In the genomic region with DNA sequence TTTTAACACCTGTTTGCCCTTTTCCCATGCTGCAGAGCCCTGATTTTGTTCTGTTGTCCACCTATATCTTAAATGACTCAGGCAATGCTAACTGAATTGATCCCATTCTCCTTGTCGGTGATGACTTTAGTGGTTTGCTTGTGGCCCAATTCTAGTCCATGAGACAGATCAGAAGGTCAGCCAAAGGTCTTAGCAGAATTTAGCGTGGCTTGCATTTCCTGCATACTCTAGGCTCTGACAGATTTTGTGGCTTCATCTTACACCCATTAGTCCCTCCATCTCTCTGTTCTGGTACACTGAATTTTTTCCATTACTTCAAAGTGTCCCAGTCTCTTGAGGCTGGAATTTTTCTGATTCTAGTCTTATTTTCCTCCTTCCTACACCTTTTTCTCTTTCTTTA, we compare ENCODE assay signal across 35 cellular contexts.
A peak's percentile ranks its signal among the peaks of the same experiment; 100 is the strongest.
DNase-seq lines count a peak whose midpoint lies in the region; FAIRE-seq and TF ChIP-seq lines count a peak whose summit lies in the region.
"Had no signal": no experiment of that assay in that cellular context is flagged by ENCODE, and none has a peak within 500 bp of the region (broad histone marks: within the 10 kb centered on the region; RNA-seq: fewer than 3 reads in every experiment).

No MANE protein-coding gene starts in this region.

- H3K9me3 Mint-ChIP-seq in activated CD4-positive, alpha-beta T cell treated with anti-CD3 and anti-CD28 coated beads, Interleukin-2, amount 10 ng/mL, durations not matched to agents 24 days and 14 days, result no peaks in the 10 kb centered on the region
- H3K9me3 Mint-ChIP-seq: activated naive CD4-positive, alpha-beta T cell treated with anti-CD3 and anti-CD28 coated beads for 36 hours; activated T-helper 1 cell treated with anti-CD3 and anti-CD28 coated beads, Interleukin-12 subunit alpha, Interleukin-12 subunit beta, Interleukin-2, Interleukin-4 antibody, amounts not matched to agents 30 ng/mL and 10 ng/mL and 1 ng/mL, durations not matched to agents 14 hours and 24 hours and 36 hours; effector memory CD8-positive, alpha-beta T cell; GM23338; HFFc6 had no signal

- 49% methylated on average over 2 of the region's 2 CpGs for WGBS in esophagus muscularis mucosa
- WGBS in hepatocyte (ENCODE audit: low lambda C conversion rate, missing lambda C conversion rate), result 79% methylated on average over 2 of the region's 2 CpGs

- peak; percentile 81 for FAIRE-seq in RCC 7860 (lab: Jason Lieb, UNC)
- FAIRE-seq: A204.1, GM12878 had no signal

- no peaks in the 10 kb centered on the region for H3K9me3 ChIP-seq in esophagus muscularis mucosa
- no peaks in the 10 kb centered on the region for H3K9me3 ChIP-seq in parathyroid adenoma (ENCODE audit: control insufficient read depth, low read length)
- no peaks in the 10 kb centered on the region for H3K9me3 ChIP-seq in hepatocyte (ENCODE audit: low read depth)
- H3K9me3 ChIP-seq: BLaER1, stomach, transverse colon had no signal

- H3K27me3 ChIP-seq in esophagus muscularis mucosa, result no peaks in the 10 kb centered on the region
- H3K27me3 ChIP-seq in parathyroid adenoma (ENCODE audit: control insufficient read depth, insufficient read depth, low read length), result no peaks in the 10 kb centered on the region
- peaks cover 17% of the 10 kb centered on the region for H3K27me3 ChIP-seq in hepatocyte
- H3K27me3 ChIP-seq: BLaER1, cardiac muscle cell, stomach, transverse colon had no signal

- H3K4me1 ChIP-seq in esophagus muscularis mucosa (no peaks in the 10 kb centered on the region), parathyroid adenoma (peaks cover 2% of the 10 kb centered on the region), hepatocyte (ENCODE audit: insufficient read depth) (no peaks in the 10 kb centered on the region)
- H3K4me1 ChIP-seq: transverse colon had no signal

- H3K36me3 ChIP-seq in esophagus muscularis mucosa, result no peaks in the 10 kb centered on the region
- H3K36me3 ChIP-seq in parathyroid adenoma (ENCODE audit: control insufficient read depth, insufficient read depth, low read length), result no peaks in the 10 kb centered on the region
- no peaks in the 10 kb centered on the region for H3K36me3 ChIP-seq in hepatocyte (replicated peaks; ENCODE audit: insufficient read depth, low read depth)
- H3K36me3 ChIP-seq: BLaER1, cardiac muscle cell, left ventricle myocardium inferior, stomach, transverse colon had no signal

- intact Hi-C loops in esophagus muscularis mucosa (cut with DNase I), result no loop called here
- intact Hi-C loops in activated CD4-positive, alpha-beta T cell treated with anti-CD3 and anti-CD28 coated beads, Interleukin-2, amount 10 ng/mL, durations not matched to agents 24 days and 14 days (cut with micrococcal nuclease), result no loop called here

- no peak overlapping the region for H3K27ac Mint-ChIP-seq in activated CD4-positive, alpha-beta T cell treated with anti-CD3 and anti-CD28 coated beads, Interleukin-2, amount 10 ng/mL, durations not matched to agents 24 days and 14 days
- H3K27ac Mint-ChIP-seq: activated naive CD4-positive, alpha-beta T cell treated with anti-CD3 and anti-CD28 coated beads for 36 hours; activated T-helper 1 cell treated with anti-CD3 and anti-CD28 coated beads, Interleukin-12 subunit alpha, Interleukin-12 subunit beta, Interleukin-2, Interleukin-4 antibody, amounts not matched to agents 30 ng/mL and 10 ng/mL and 1 ng/mL, durations not matched to agents 14 hours and 24 hours and 36 hours; effector memory CD8-positive, alpha-beta T cell; GM23338; HFFc6; naive thymus-derived CD4-positive, alpha-beta T cell had no signal

- TF ChIP-seq CTCF in esophagus muscularis mucosa (IDR thresholded peaks at IDR 0.05) (no peak), parathyroid adenoma (IDR thresholded peaks at IDR 0.05) (no peak), hepatocyte (IDR thresholded peaks at IDR 0.05; ENCODE audit: poor library complexity) (no peak)

- no peaks in the 10 kb centered on the region for H3K36me3 Mint-ChIP-seq in activated CD4-positive, alpha-beta T cell treated with anti-CD3 and anti-CD28 coated beads, Interleukin-2, amount 10 ng/mL, durations not matched to agents 24 days and 14 days (ENCODE audit: low read depth)
- H3K36me3 Mint-ChIP-seq: naive thymus-derived CD4-positive, alpha-beta T cell had no signal

- H3K27ac ChIP-seq in esophagus muscularis mucosa (replicated peaks in 1 of 4) (no peak overlapping the region), parathyroid adenoma (peak overlapping the region; percentile 63), hepatocyte (no peak overlapping the region)
- H3K27ac ChIP-seq: BLaER1, cardiac muscle cell, coronary artery, left ventricle myocardium inferior, stomach, transverse colon had no signal

- H3K4me3 Mint-ChIP-seq in activated CD4-positive, alpha-beta T cell treated with anti-CD3 and anti-CD28 coated beads, Interleukin-2, amount 10 ng/mL, durations not matched to agents 24 days and 14 days, result no peak overlapping the region
- H3K4me3 Mint-ChIP-seq: activated naive CD4-positive, alpha-beta T cell treated with anti-CD3 and anti-CD28 coated beads for 36 hours; activated T-helper 1 cell treated with anti-CD3 and anti-CD28 coated beads, Interleukin-12 subunit alpha, Interleukin-12 subunit beta, Interleukin-2, Interleukin-4 antibody, amounts not matched to agents 30 ng/mL and 10 ng/mL and 1 ng/mL, durations not matched to agents 14 hours and 24 hours and 36 hours; effector memory CD8-positive, alpha-beta T cell; GM23338; HFFc6; naive thymus-derived CD4-positive, alpha-beta T cell had no signal

- no peak for TF ChIP-seq EP300 in esophagus muscularis mucosa (IDR thresholded peaks at IDR 0.05)

- DNase-seq in AG20443 (ENCODE audit: low spot score) (peak; percentile 29), RCC 7860 (ENCODE audit: low spot score) (peak; percentile 46), esophagus muscularis mucosa (ENCODE audit: extremely low spot score) (peak; percentile 34), hepatocyte (ENCODE audit: low spot score) (no peak), NCI-H524 treated with DMSO at 0.1 percent for 48 hours (lab: John Stamatoyannopoulos, UW) (no peak)
- DNase-seq in activated CD8-positive, alpha-beta memory T cell treated with anti-CD3 and anti-CD28 coated beads, Interleukin-2, amount 50 U/mL, for 48 hours, result no peak
- DNase-seq in activated CD4-positive, alpha-beta T cell treated with anti-CD3 and anti-CD28 coated beads, Interleukin-2, amount 10 ng/mL, durations not matched to agents 24 days and 14 days, result no peak
- DNase-seq: activated CD4-positive, alpha-beta T cell treated with anti-CD3 and anti-CD28 coated beads, Interleukin-2, amount 50 U/mL, for 48 hours; activated naive CD4-positive, alpha-beta T cell treated with anti-CD3 and anti-CD28 coated beads for 36 hours; DMS79; effector memory CD8-positive, alpha-beta T cell; erythroblast; HFFc6; Karpas-422; left ventricle myocardium inferior; naive thymus-derived CD4-positive, alpha-beta T cell; NCI-H1092 treated with DMSO at 0.1 percent for 48 hours; NCI-H187 treated with DMSO at 0.1 percent for 48 hours; NCI-H2171 treated with DMSO at 0.1 percent for 48 hours; NCI-H510A treated with DMSO at 0.1 percent for 48 hours; nucleus accumbens; SIG-M5; stimulated activated CD4-positive, alpha-beta T cell treated with anti-CD3 and anti-CD28 coated beads, Interleukin-2, amount 100 ng/mL, for 24 hours; stomach; T-helper 1 cell; transverse colon had no signal

- no peaks in the 10 kb centered on the region for H3K79me2 ChIP-seq in parathyroid adenoma
- no peaks in the 10 kb centered on the region for H3K79me2 ChIP-seq in hepatocyte

- H3K27me3 Mint-ChIP-seq in activated CD4-positive, alpha-beta T cell treated with anti-CD3 and anti-CD28 coated beads, Interleukin-2, amount 10 ng/mL, durations not matched to agents 24 days and 14 days, result no peaks in the 10 kb centered on the region

- no peaks in the 10 kb centered on the region for H3K4me1 Mint-ChIP-seq in activated CD4-positive, alpha-beta T cell treated with anti-CD3 and anti-CD28 coated beads, Interleukin-2, amount 10 ng/mL, durations not matched to agents 24 days and 14 days
- H3K4me1 Mint-ChIP-seq: GM23338; naive thymus-derived CD4-positive, alpha-beta T cell had no signal

- H3K4me2 ChIP-seq in parathyroid adenoma (ENCODE audit: low read length), result no peak overlapping the region
- no peak overlapping the region for H3K4me2 ChIP-seq in hepatocyte
- H3K4me2 ChIP-seq: BLaER1, GM23338, smooth muscle cell had no signal

- no peak for TF ChIP-seq POLR2A in esophagus muscularis mucosa (IDR thresholded peaks at IDR 0.05; ENCODE audit: low read depth)

- H3K4me3 ChIP-seq in esophagus muscularis mucosa (no peak overlapping the region), parathyroid adenoma (ENCODE audit: low read depth, low read length) (no peak overlapping the region), hepatocyte (no peak overlapping the region)
- H3K4me3 ChIP-seq: BLaER1, cardiac muscle cell, coronary artery, GM12878, GM23338, left ventricle myocardium inferior, smooth muscle cell, stomach, transverse colon had no signal

- H2AFZ ChIP-seq in parathyroid adenoma (no peak overlapping the region), hepatocyte (no peak overlapping the region)
- H2AFZ ChIP-seq: GM23338 had no signal

- H3K9ac ChIP-seq in parathyroid adenoma, result no peak overlapping the region
- H3K9ac ChIP-seq: BLaER1 had no signal

- H3K9me2 ChIP-seq in hepatocyte (replicated peaks; ENCODE audit: insufficient read depth), result no peaks in the 10 kb centered on the region

- H4K20me1 ChIP-seq in hepatocyte (ENCODE audit: insufficient read depth, poor library complexity, severe bottlenecking), result no peaks in the 10 kb centered on the region
- H4K20me1 ChIP-seq: BLaER1 had no signal

Comparison
In these comparisons a context has a peak if more than half of its experiments do, and no peak if none do; other contexts are left out.
1. DNase-seq: peak in AG20443 (single experiment), RCC 7860 (single experiment) and esophagus muscularis mucosa (single experiment); none in hepatocyte (single experiment), activated CD8-positive, alpha-beta memory T cell treated with anti-CD3 and anti-CD28 coated beads, Interleukin-2, amount 50 U/mL, for 48 hours (single experiment), activated CD4-positive, alpha-beta T cell treated with anti-CD3 and anti-CD28 coated beads, Interleukin-2, amount 10 ng/mL, durations not matched to agents 24 days and 14 days (single experiment) and NCI-H524 treated with DMSO at 0.1 percent for 48 hours (single experiment).